ENCODE assay signal across 17 cellular contexts in genomic region chr7:46680147-46680546, GRCh38.
A peak's percentile ranks its signal among the peaks of the same experiment; 100 is the strongest.
DNase-seq lines count a peak whose midpoint lies in the region; ATAC-seq, FAIRE-seq and TF ChIP-seq lines count a peak whose summit lies in the region.
"Had no signal": no experiment of that assay in that cellular context is flagged by ENCODE, and none has a peak within 500 bp of the region (broad histone marks: within the 10 kb centered on the region; RNA-seq: fewer than 3 reads in every experiment).

No MANE protein-coding gene starts in this region.

- H2AK5ac ChIP-seq in mesenchymal stem cell (ENCODE audit: low read length, severe bottlenecking) = no peak overlapping the region

- no peak overlapping the region for H3K9ac ChIP-seq in mesenchymal stem cell (ENCODE audit: low read length)
- H3K9ac ChIP-seq: BLaER1 treated with 17β-estradiol and CSF1 and Interleukin-3, amounts not matched to agents 10 nM and 100 nM had no signal

- H2AFZ ChIP-seq in mesenchymal stem cell (ENCODE audit: low read depth, low read length) = no peak overlapping the region

- WGBS in mesenchymal stem cell = 83% methylated on average over 7 of the region's 7 CpGs

- TF ChIP-seq CTCF in GM13976 (IDR thresholded peaks at IDR 0.05; ENCODE audit: borderline replicate concordance, control extremely low read depth, extremely low read depth, insufficient read depth, missing control alignments) = no peak

- no peak overlapping the region for H3K4ac ChIP-seq in mesenchymal stem cell (ENCODE audit: low read depth in 1 of 2, low read length in 2 of 2)

- no peaks in the 10 kb centered on the region for H3K27me3 ChIP-seq in mesenchymal stem cell (ENCODE audit: control insufficient read depth in 1 of 2, insufficient read depth in 1 of 2, low read length in 2 of 2)
- H3K27me3 ChIP-seq: BLaER1 treated with 17β-estradiol and CSF1 and Interleukin-3, amounts not matched to agents 10 nM and 100 nM; uterus had no signal

- H3K4me1 ChIP-seq in mesenchymal stem cell (ENCODE audit: control insufficient read depth, insufficient read depth, low read depth, low read length) = peaks cover 12% of the 10 kb centered on the region
- H3K4me1 ChIP-seq: uterus had no signal

- H2BK12ac ChIP-seq in mesenchymal stem cell (ENCODE audit: low read length in 2 of 2) = no peak overlapping the region

- H2BK5ac ChIP-seq in mesenchymal stem cell (ENCODE audit: low read depth, low read length, poor library complexity, severe bottlenecking) = no peak overlapping the region

- no peak overlapping the region for H2BK120ac ChIP-seq in mesenchymal stem cell (ENCODE audit: low read depth, low read length)

- no peak overlapping the region for H4K91ac ChIP-seq in mesenchymal stem cell (ENCODE audit: low read length)

- no peak for ATAC-seq in GM18505 (IDR thresholded peaks at IDR 0.05; ENCODE audit: unreplicated experiment)
- ATAC-seq: activated CD8-positive, alpha-beta T cell treated with anti-CD3 and anti-CD28 coated beads, Interleukin-2, amount 10 ng/mL, durations not matched to agents 7 days and 5 days; sciatic nerve had no signal

- H3K9me3 ChIP-seq in mesenchymal stem cell (ENCODE audit: control insufficient read depth, low read length) = no peaks in the 10 kb centered on the region
- H3K9me3 ChIP-seq: uterus had no signal

- H3K23ac ChIP-seq in mesenchymal stem cell (ENCODE audit: low read length in 2 of 2) = no peak overlapping the region

- no peaks in the 10 kb centered on the region for H3K79me1 ChIP-seq in mesenchymal stem cell (replicated peaks; ENCODE audit: low read length, poor library complexity, severe bottlenecking)

- H3K27ac ChIP-seq in mesenchymal stem cell (ENCODE audit: low read length, poor library complexity, severe bottlenecking) = no peak overlapping the region
- H3K27ac ChIP-seq: BLaER1 treated with 17β-estradiol and CSF1 and Interleukin-3, amounts not matched to agents 10 nM and 100 nM; dorsolateral prefrontal cortex; uterus had no signal

- H3K18ac ChIP-seq in mesenchymal stem cell (ENCODE audit: low read depth in 1 of 2, low read length in 2 of 2) = peak overlapping the region; percentile 4 to 38

- no peak overlapping the region for H3K14ac ChIP-seq in mesenchymal stem cell (ENCODE audit: low read length in 2 of 2)

- DNase-seq in GM13976 (ENCODE audit: low spot score) (peak; percentile 9), H54 (ENCODE audit: insufficient read length, low spot score) (peak; percentile 43), RCC 7860 (ENCODE audit: low spot score) (peak; percentile 16), mesenchymal stem cell (peak; percentile 8), NCI-H1694 treated with DMSO at 0.1 percent for 48 hours (lab: John Stamatoyannopoulos, UW) (no peak), cerebellum (ENCODE audit: low spot score) (no peak)
- DNase-seq: activated CD8-positive, alpha-beta T cell treated with anti-CD3 and anti-CD28 coated beads, Interleukin-2, amount 10 ng/mL, durations not matched to agents 7 days and 5 days; dorsolateral prefrontal cortex; EL; NCI-H1436 treated with DMSO at 0.1 percent for 48 hours; stimulated activated CD4-positive, alpha-beta T cell treated with anti-CD3 and anti-CD28 coated beads, Interleukin-4, amount 100 ng/mL, for 24 hours; uterus had no signal

- peak overlapping the region; percentile 28 for H4K8ac ChIP-seq in mesenchymal stem cell (ENCODE audit: low read length)

- H2BK15ac ChIP-seq in mesenchymal stem cell (ENCODE audit: low read depth, poor library complexity, severe bottlenecking) = no peak overlapping the region

- in situ Hi-C loops in GM13976 (cut with MboI; ENCODE audit: low sequenced_read_pairs, unreplicated experiment) = no loop called here

- H3K4me3 ChIP-seq in mesenchymal stem cell (ENCODE audit: insufficient read depth in 1 of 2, low read depth in 1 of 2, low read length in 2 of 2) = no peak overlapping the region
- H3K4me3 ChIP-seq: BLaER1 treated with 17β-estradiol and CSF1 and Interleukin-3, amounts not matched to agents 10 nM and 100 nM; dorsolateral prefrontal cortex; lung; uterus had no signal

- FAIRE-seq in H54 (lab: Jason Lieb, UNC) (no peak), RCC 7860 (lab: Jason Lieb, UNC) (no peak)
- FAIRE-seq: GM18507 had no signal

- H3K36me3 ChIP-seq in mesenchymal stem cell (ENCODE audit: control insufficient read depth in 1 of 2, insufficient read depth in 2 of 2, low read depth in 1 of 2, low read length in 2 of 2) = no peaks in the 10 kb centered on the region
- H3K36me3 ChIP-seq: BLaER1 treated with 17β-estradiol and CSF1 and Interleukin-3, amounts not matched to agents 10 nM and 100 nM; uterus had no signal

- TF ChIP-seq POLR2A in H54 (IDR thresholded peaks at IDR 0.05; ENCODE audit: low read depth, low read length) = no peak
- no peak for TF ChIP-seq POLR2A in GM18505 (IDR thresholded peaks at IDR 0.05; ENCODE audit: borderline replicate concordance, extremely low read depth, insufficient read depth, insufficient read length)

- H3K4me2 ChIP-seq in mesenchymal stem cell (ENCODE audit: low read length, poor library complexity, severe bottlenecking) = no peak overlapping the region

Comparison
In these comparisons a context has a peak if more than half of its experiments do, and no peak if none do; other contexts are left out.
1. DNase-seq: peak in GM13976 (single experiment), H54 (single experiment), RCC 7860 (single experiment) and mesenchymal stem cell (single experiment); none in NCI-H1694 treated with DMSO at 0.1 percent for 48 hours (single experiment) and cerebellum (single experiment).